In genomic region chr7:4682621-4683042, GRCh38 we compare ENCODE assay signal across 8 cellular contexts. TPM values are rescaled to one million over a fixed set of nuclear protein-coding genes. Genes with fewer than 3 reads are reported as not detected.
DNase-seq lines count a peak whose midpoint lies in the region; ATAC-seq and TF ChIP-seq lines count a peak whose summit lies in the region.

No MANE protein-coding gene starts in this region.

- H3K36me3 ChIP-seq in DOHH2 (ENCODE audit: control insufficient read depth, low read length) (peaks cover 25% of the 10 kb centered on the region), HUES48 (ENCODE audit: control insufficient read depth, insufficient read depth, low read length) (no peaks in the 10 kb centered on the region), mesendoderm (ENCODE audit: control insufficient read depth, insufficient read depth, low read length) (no peaks in the 10 kb centered on the region)

- peaks cover 53% of the 10 kb centered on the region for H3K79me2 ChIP-seq in DOHH2 (ENCODE audit: control insufficient read depth, low read length)
- peaks cover 10% of the 10 kb centered on the region for H3K79me2 ChIP-seq in mesendoderm (ENCODE audit: control insufficient read depth, insufficient read depth, low read length)

- H3K9me2 ChIP-seq in DOHH2 (replicated peaks; ENCODE audit: control insufficient read depth, low read length), result no peaks in the 10 kb centered on the region

- H3K27me3 ChIP-seq in DOHH2 (ENCODE audit: control insufficient read depth, low read length), result no peaks in the 10 kb centered on the region
- peaks cover 35% of the 10 kb centered on the region for H3K27me3 ChIP-seq in HUES48 (ENCODE audit: control insufficient read depth, insufficient read depth, low read length)
- no peaks in the 10 kb centered on the region for H3K27me3 ChIP-seq in dorsolateral prefrontal cortex
- no peaks in the 10 kb centered on the region for H3K27me3 ChIP-seq in mesendoderm (ENCODE audit: insufficient read depth, low read length, poor library complexity)

- no peak overlapping the region for H2AK5ac ChIP-seq in mesendoderm (ENCODE audit: low read length)

- H3K79me1 ChIP-seq in mesendoderm (ENCODE audit: low read length), result peaks cover 13% of the 10 kb centered on the region

- H3K4me3 ChIP-seq in DOHH2 (ENCODE audit: low read length) (peak overlapping the region; percentile 96), HUES48 (ENCODE audit: low read depth, low read length) (peak overlapping the region; percentile 77), dorsolateral prefrontal cortex (peak overlapping the region; percentile 70 to 96 (median 90)), mesendoderm (ENCODE audit: low read length) (peak overlapping the region; percentile 79)

- H2BK15ac ChIP-seq in mesendoderm (replicated peaks; ENCODE audit: low read depth), result no peak overlapping the region

- H3K4me2 ChIP-seq in DOHH2 (ENCODE audit: low read length) (peak overlapping the region; percentile 91), mesendoderm (ENCODE audit: low read length) (peak overlapping the region; percentile 81)

- DNase-seq in activated CD4-positive, CD25-positive, alpha-beta regulatory T cell treated with anti-CD3 and anti-CD28 coated beads, Interleukin-2, amount 50 U/mL, for 72 hours, result peak; percentile 48
- DNase-seq in dorsolateral prefrontal cortex (peak in 6 of 10 donors; percentile 31 to 63 (median 47)), mesendoderm (peak; percentile 63), substantia nigra (lab: John Stamatoyannopoulos, UW) (peak in 12 of 49 donors; percentile 11 to 57 (median 32)), A172 (ENCODE audit: low spot score) (no peak)

- H4K5ac ChIP-seq in mesendoderm (ENCODE audit: low read length), result no peak overlapping the region

- H3K9ac ChIP-seq in HUES48 (ENCODE audit: low read depth, low read length) (peak overlapping the region; percentile 44; the same call in 1 of the 2 replicates), mesendoderm (ENCODE audit: low read length) (peak overlapping the region; percentile 91)

- ATAC-seq in GM21515 (IDR thresholded peaks at IDR 0.05; ENCODE audit: unreplicated experiment), result peak; percentile 40

- H3K9me3 ChIP-seq in DOHH2 (ENCODE audit: control insufficient read depth, insufficient read depth, low read length) (peaks cover 5% of the 10 kb centered on the region; the same call in 1 of the 2 replicates), HUES48 (ENCODE audit: control insufficient read depth, insufficient read depth, low read length) (peaks cover 4% of the 10 kb centered on the region)

- peaks cover 24% of the 10 kb centered on the region for H4K20me1 ChIP-seq in DOHH2 (ENCODE audit: control insufficient read depth, insufficient read depth, low read depth, low read length)

- H2BK120ac ChIP-seq in mesendoderm (ENCODE audit: low read depth, low read length), result peak overlapping the region; percentile 30

- no CpG with 5 or more reads among the region's 47 CpGs for WGBS in mesendoderm (ENCODE audit: extremely low coverage, insufficient coverage, low lambda C conversion rate)

- peak overlapping the region; percentile 88 for H3K4ac ChIP-seq in mesendoderm (ENCODE audit: low read depth, low read length)

- H3F3A ChIP-seq in DOHH2 (ENCODE audit: control insufficient read depth, insufficient read depth), result peaks cover 5% of the 10 kb centered on the region; the same call in 1 of the 2 replicates

- H3K27ac ChIP-seq in DOHH2 (ENCODE audit: low read depth, low read length) (peak overlapping the region; percentile 47; the same call in 1 of the 2 replicates), HUES48 (ENCODE audit: low read depth, low read length) (no peak overlapping the region), dorsolateral prefrontal cortex (peak overlapping the region in 55 of 59 donors; percentile 49 to 92 (median 83)), mesendoderm (ENCODE audit: low read depth, low read length) (peak overlapping the region; percentile 25), substantia nigra (ENCODE audit: low read depth, low read length, poor library complexity, severe bottlenecking) (peak overlapping the region; percentile 86)

- intact Hi-C loops in dorsolateral prefrontal cortex (cut with DNase I), result loop anchor here in 1 of 2 donors (1.0 to 2.0 kb wide), 3 partner anchors 41 to 72 kb away; no protein-coding TSS in a partner anchor

- H3K4me1 ChIP-seq in DOHH2 (ENCODE audit: control insufficient read depth, low read length), result peaks cover 22% of the 10 kb centered on the region
- peaks cover 8% of the 10 kb centered on the region; the same call in 1 of the 2 replicates for H3K4me1 ChIP-seq in HUES48 (ENCODE audit: control insufficient read depth, insufficient read depth, low read length)
- H3K4me1 ChIP-seq in mesendoderm (ENCODE audit: control insufficient read depth, low read depth, low read length), result peaks cover 6% of the 10 kb centered on the region

- H2BK5ac ChIP-seq in mesendoderm (ENCODE audit: low read length), result no peak overlapping the region

- no peak for TF ChIP-seq CTCF in DOHH2 (IDR thresholded peaks at IDR 0.05; ENCODE audit: low read depth, low read length, poor library complexity, severe bottlenecking)
- TF ChIP-seq CTCF in dorsolateral prefrontal cortex (IDR thresholded peaks at IDR 0.05 in 54 of 56, conservative IDR thresholded peaks at IDR 0.05 in 2 of 56; ENCODE audit: low read depth in 1 of 56, partially characterized antibody in 56 of 56), result peak in 9 of 56 donors; percentile 3 to 27 (median 12)

- peak overlapping the region; percentile 42 for H4K8ac ChIP-seq in mesendoderm (ENCODE audit: low read depth, low read length)

- H3K56ac ChIP-seq in mesendoderm (ENCODE audit: low read length), result peak overlapping the region; percentile 97

- peak overlapping the region; percentile 95 for H3K18ac ChIP-seq in mesendoderm (ENCODE audit: low read length)

- H3K23ac ChIP-seq in mesendoderm (ENCODE audit: low read length), result peak overlapping the region; percentile 100

RNA-seq across cellular contexts. Expression of gene FOXK1, which starts 0.5 kb away (rescaled TPM):
- total RNA-seq in dorsolateral prefrontal cortex, result 10 to 100 TPM; 45.2 to 88.6 (median 58.7) TPM
- polyA plus RNA-seq in mesendoderm (2013, experiment 1 of 2), result 4.5 TPM
- 4.1 TPM for polyA plus RNA-seq in mesendoderm (2013, experiment 2 of 2)
- 8.3 and 16.6 TPM in 2 replicates for total RNA-seq in A172 (2014; rRNA removed; shearing (Covaris generic))
